In the genomic region with DNA sequence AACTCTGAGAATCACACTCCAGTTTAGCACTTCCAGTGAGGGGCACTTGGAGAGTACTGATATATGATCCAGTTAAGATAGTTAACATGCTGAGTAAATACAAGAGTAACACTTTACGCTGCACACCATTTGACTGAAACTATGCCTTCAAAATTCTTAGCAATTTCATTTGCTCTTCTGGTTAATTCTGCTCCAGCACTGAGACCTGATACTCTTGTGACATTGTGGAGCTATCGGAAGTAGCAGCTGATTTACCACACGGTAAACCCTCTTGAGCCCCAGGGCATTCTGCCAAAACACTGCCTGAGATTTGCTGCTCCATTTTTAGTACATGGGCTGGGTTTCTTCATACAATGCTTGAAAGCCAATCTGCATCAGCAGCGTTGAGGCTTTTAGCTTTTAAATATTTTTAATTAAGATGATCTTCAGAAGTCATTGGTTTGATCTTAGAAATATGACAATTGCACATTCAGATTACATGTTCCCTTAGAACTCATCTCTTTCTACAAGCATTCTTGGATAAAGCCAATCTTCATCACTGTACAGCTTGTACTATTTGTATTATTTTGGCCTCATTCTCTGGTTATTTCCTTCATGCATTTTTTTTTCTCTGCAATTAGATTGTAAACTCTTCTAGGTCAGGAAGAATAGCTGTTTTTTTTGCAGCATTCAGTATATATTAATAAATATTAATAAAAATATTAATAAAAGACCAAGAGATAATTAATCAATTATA, we compare ENCODE assay signal across 1 cellular context.
TF ChIP-seq lines count a peak whose summit lies in the region.

No MANE protein-coding gene starts in this region.

TF ChIP-seq in HEK293, 187 proteins besides CTCF, POLR2A, EP300 and RAD21 (continued from another document and continues in another):
- TF ChIP-seq, protein P1, sequence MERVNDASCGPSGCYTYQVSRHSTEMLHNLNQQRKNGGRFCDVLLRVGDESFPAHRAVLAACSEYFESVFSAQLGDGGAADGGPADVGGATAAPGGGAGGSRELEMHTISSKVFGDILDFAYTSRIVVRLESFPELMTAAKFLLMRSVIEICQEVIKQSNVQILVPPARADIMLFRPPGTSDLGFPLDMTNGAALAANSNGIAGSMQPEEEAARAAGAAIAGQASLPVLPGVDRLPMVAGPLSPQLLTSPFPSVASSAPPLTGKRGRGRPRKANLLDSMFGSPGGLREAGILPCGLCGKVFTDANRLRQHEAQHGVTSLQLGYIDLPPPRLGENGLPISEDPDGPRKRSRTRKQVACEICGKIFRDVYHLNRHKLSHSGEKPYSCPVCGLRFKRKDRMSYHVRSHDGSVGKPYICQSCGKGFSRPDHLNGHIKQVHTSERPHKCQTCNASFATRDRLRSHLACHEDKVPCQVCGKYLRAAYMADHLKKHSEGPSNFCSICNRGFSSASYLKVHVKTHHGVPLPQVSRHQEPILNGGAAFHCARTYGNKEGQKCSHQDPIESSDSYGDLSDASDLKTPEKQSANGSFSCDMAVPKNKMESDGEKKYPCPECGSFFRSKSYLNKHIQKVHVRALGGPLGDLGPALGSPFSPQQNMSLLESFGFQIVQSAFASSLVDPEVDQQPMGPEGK (tag by site-specific recombination; IDR thresholded peaks at IDR 0.05) = no peak; the same call in 1 of the 2 replicates
- TF ChIP-seq ZNF404 (tag by site-specific recombination; IDR thresholded peaks at IDR 0.05) (no peak), ZBTB48 (tag by site-specific recombination; IDR thresholded peaks at IDR 0.05) (no peak), ZNF664 (tag by site-specific recombination; IDR thresholded peaks at IDR 0.05) (no peak), MYNN (tag by site-specific recombination; IDR thresholded peaks at IDR 0.05; ENCODE audit: borderline replicate concordance) (no peak), ZFP41 (tag by site-specific recombination; IDR thresholded peaks at IDR 0.05; ENCODE audit: borderline replicate concordance) (no peak), ZNF350 (tag by site-specific recombination; IDR thresholded peaks at IDR 0.05) (no peak), ZNF10 (tag by site-specific recombination; IDR thresholded peaks at IDR 0.05) (no peak), ZNF707 (tag by site-specific recombination; IDR thresholded peaks at IDR 0.05) (no peak), ZNF202 (tag by site-specific recombination; IDR thresholded peaks at IDR 0.05; ENCODE audit: borderline replicate concordance) (no peak), YY2 (tag by site-specific recombination; IDR thresholded peaks at IDR 0.05) (no peak), ZNF423 (tag by site-specific recombination; IDR thresholded peaks at IDR 0.05) (no peak), ZNF24 (tag by site-specific recombination; IDR thresholded peaks at IDR 0.05) (no peak), ZNF133 (tag by site-specific recombination; IDR thresholded peaks at IDR 0.05) (no peak), ZNF311 (tag by site-specific recombination; IDR thresholded peaks at IDR 0.05; ENCODE audit: borderline replicate concordance) (no peak), KLF9 (tag by site-specific recombination; IDR thresholded peaks at IDR 0.05; ENCODE audit: low read depth) (no peak), ZBTB17 (tag by site-specific recombination; IDR thresholded peaks at IDR 0.05) (peak; percentile 59), ZIC2 (tag by site-specific recombination; IDR thresholded peaks at IDR 0.05) (no peak), ZSCAN23 (tag by site-specific recombination; IDR thresholded peaks at IDR 0.05) (no peak), ZNF560 (tag by site-specific recombination; IDR thresholded peaks at IDR 0.05; ENCODE audit: borderline replicate concordance) (no peak), KLF1 (tag by site-specific recombination; IDR thresholded peaks at IDR 0.05) (no peak), ZNF155 (tag by site-specific recombination; IDR thresholded peaks at IDR 0.05) (no peak), ZNF473 (tag by site-specific recombination; IDR thresholded peaks at IDR 0.05) (no peak), ZNF660 (tag by site-specific recombination; IDR thresholded peaks at IDR 0.05) (0 out of 2 replicates have a peak, but pooled peaks have one; percentile 22), ZNF112 (tag by site-specific recombination; IDR thresholded peaks at IDR 0.05) (no peak), ZNF544 (tag by site-specific recombination; IDR thresholded peaks at IDR 0.05) (no peak), ZBTB20 (tag by site-specific recombination; IDR thresholded peaks at IDR 0.05) (no peak), ZSCAN30 (tag by site-specific recombination; IDR thresholded peaks at IDR 0.05) (no peak), FEZF1 (tag by site-specific recombination; IDR thresholded peaks at IDR 0.05) (peak; percentile 91), ZBTB1 (tag by site-specific recombination; IDR thresholded peaks at IDR 0.05) (no peak), TCF7L2 (IDR thresholded peaks at IDR 0.05; ENCODE audit: borderline replicate concordance, low read depth, low read length) (0 out of 2 replicates have a peak, but pooled peaks have one; percentile 14), ZNF394 (tag by site-specific recombination; IDR thresholded peaks at IDR 0.05; ENCODE audit: borderline replicate concordance) (peak; percentile 53; the same call in 1 of the 2 replicates), ZNF391 (tag by site-specific recombination; IDR thresholded peaks at IDR 0.05; ENCODE audit: borderline replicate concordance, low read depth) (no peak), YY1 (tag by site-specific recombination; IDR thresholded peaks at IDR 0.05) (no peak), ZNF433 (tag by site-specific recombination; IDR thresholded peaks at IDR 0.05; ENCODE audit: low read depth) (no peak), WT1 (tag by site-specific recombination; IDR thresholded peaks at IDR 0.05) (peak; percentile 70), ZNF837 (tag by site-specific recombination; IDR thresholded peaks at IDR 0.05) (no peak)
- TF ChIP-seq, protein P2, sequence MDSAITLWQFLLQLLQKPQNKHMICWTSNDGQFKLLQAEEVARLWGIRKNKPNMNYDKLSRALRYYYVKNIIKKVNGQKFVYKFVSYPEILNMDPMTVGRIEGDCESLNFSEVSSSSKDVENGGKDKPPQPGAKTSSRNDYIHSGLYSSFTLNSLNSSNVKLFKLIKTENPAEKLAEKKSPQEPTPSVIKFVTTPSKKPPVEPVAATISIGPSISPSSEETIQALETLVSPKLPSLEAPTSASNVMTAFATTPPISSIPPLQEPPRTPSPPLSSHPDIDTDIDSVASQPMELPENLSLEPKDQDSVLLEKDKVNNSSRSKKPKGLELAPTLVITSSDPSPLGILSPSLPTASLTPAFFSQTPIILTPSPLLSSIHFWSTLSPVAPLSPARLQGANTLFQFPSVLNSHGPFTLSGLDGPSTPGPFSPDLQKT (IDR thresholded peaks at IDR 0.05; ENCODE audit: borderline replicate concordance, low read depth, low read length) = no peak
- TF ChIP-seq, protein P3, sequence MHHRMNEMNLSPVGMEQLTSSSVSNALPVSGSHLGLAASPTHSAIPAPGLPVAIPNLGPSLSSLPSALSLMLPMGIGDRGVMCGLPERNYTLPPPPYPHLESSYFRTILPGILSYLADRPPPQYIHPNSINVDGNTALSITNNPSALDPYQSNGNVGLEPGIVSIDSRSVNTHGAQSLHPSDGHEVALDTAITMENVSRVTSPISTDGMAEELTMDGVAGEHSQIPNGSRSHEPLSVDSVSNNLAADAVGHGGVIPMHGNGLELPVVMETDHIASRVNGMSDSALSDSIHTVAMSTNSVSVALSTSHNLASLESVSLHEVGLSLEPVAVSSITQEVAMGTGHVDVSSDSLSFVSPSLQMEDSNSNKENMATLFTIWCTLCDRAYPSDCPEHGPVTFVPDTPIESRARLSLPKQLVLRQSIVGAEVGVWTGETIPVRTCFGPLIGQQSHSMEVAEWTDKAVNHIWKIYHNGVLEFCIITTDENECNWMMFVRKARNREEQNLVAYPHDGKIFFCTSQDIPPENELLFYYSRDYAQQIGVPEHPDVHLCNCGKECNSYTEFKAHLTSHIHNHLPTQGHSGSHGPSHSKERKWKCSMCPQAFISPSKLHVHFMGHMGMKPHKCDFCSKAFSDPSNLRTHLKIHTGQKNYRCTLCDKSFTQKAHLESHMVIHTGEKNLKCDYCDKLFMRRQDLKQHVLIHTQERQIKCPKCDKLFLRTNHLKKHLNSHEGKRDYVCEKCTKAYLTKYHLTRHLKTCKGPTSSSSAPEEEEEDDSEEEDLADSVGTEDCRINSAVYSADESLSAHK (tag by site-specific recombination; IDR thresholded peaks at IDR 0.05) = peak; percentile 15; the same call in 1 of the 2 replicates
- TF ChIP-seq, protein P4, sequence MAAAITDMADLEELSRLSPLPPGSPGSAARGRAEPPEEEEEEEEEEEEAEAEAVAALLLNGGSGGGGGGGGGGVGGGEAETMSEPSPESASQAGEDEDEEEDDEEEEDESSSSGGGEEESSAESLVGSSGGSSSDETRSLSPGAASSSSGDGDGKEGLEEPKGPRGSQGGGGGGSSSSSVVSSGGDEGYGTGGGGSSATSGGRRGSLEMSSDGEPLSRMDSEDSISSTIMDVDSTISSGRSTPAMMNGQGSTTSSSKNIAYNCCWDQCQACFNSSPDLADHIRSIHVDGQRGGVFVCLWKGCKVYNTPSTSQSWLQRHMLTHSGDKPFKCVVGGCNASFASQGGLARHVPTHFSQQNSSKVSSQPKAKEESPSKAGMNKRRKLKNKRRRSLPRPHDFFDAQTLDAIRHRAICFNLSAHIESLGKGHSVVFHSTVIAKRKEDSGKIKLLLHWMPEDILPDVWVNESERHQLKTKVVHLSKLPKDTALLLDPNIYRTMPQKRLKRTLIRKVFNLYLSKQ (tag by site-specific recombination; IDR thresholded peaks at IDR 0.05; ENCODE audit: borderline replicate concordance) = no peak
- TF ChIP-seq, protein P5, sequence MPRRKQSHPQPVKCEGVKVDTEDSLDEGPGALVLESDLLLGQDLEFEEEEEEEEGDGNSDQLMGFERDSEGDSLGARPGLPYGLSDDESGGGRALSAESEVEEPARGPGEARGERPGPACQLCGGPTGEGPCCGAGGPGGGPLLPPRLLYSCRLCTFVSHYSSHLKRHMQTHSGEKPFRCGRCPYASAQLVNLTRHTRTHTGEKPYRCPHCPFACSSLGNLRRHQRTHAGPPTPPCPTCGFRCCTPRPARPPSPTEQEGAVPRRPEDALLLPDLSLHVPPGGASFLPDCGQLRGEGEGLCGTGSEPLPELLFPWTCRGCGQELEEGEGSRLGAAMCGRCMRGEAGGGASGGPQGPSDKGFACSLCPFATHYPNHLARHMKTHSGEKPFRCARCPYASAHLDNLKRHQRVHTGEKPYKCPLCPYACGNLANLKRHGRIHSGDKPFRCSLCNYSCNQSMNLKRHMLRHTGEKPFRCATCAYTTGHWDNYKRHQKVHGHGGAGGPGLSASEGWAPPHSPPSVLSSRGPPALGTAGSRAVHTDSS (tag by site-specific recombination; IDR thresholded peaks at IDR 0.05) = no peak
- TF ChIP-seq, protein P6, sequence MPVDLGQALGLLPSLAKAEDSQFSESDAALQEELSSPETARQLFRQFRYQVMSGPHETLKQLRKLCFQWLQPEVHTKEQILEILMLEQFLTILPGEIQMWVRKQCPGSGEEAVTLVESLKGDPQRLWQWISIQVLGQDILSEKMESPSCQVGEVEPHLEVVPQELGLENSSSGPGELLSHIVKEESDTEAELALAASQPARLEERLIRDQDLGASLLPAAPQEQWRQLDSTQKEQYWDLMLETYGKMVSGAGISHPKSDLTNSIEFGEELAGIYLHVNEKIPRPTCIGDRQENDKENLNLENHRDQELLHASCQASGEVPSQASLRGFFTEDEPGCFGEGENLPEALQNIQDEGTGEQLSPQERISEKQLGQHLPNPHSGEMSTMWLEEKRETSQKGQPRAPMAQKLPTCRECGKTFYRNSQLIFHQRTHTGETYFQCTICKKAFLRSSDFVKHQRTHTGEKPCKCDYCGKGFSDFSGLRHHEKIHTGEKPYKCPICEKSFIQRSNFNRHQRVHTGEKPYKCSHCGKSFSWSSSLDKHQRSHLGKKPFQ (tag by site-specific recombination; IDR thresholded peaks at IDR 0.05) = peak; percentile 60
- TF ChIP-seq, protein P7, sequence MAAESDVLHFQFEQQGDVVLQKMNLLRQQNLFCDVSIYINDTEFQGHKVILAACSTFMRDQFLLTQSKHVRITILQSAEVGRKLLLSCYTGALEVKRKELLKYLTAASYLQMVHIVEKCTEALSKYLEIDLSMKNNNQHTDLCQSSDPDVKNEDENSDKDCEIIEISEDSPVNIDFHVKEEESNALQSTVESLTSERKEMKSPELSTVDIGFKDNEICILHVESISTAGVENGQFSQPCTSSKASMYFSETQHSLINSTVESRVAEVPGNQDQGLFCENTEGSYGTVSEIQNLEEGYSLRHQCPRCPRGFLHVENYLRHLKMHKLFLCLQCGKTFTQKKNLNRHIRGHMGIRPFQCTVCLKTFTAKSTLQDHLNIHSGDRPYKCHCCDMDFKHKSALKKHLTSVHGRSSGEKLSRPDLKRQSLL (tag by site-specific recombination; IDR thresholded peaks at IDR 0.05) = peak; percentile 92
- TF ChIP-seq, protein P8, sequence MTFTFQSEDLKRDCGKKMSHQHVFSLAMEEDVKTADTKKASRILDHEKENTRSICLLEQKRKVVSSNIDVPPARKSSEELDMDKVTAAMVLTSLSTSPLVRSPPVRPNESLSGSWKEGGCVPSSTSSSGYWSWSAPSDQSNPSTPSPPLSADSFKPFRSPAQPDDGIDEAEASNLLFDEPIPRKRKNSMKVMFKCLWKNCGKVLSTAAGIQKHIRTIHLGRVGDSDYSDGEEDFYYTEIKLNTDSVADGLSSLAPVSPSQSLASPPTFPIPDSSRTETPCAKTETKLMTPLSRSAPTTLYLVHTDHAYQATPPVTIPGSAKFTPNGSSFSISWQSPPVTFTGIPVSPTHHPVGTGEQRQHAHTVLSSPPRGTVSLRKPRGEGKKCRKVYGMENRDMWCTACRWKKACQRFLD (tag by site-specific recombination; IDR thresholded peaks at IDR 0.05) = no peak
- TF ChIP-seq, protein P9, sequence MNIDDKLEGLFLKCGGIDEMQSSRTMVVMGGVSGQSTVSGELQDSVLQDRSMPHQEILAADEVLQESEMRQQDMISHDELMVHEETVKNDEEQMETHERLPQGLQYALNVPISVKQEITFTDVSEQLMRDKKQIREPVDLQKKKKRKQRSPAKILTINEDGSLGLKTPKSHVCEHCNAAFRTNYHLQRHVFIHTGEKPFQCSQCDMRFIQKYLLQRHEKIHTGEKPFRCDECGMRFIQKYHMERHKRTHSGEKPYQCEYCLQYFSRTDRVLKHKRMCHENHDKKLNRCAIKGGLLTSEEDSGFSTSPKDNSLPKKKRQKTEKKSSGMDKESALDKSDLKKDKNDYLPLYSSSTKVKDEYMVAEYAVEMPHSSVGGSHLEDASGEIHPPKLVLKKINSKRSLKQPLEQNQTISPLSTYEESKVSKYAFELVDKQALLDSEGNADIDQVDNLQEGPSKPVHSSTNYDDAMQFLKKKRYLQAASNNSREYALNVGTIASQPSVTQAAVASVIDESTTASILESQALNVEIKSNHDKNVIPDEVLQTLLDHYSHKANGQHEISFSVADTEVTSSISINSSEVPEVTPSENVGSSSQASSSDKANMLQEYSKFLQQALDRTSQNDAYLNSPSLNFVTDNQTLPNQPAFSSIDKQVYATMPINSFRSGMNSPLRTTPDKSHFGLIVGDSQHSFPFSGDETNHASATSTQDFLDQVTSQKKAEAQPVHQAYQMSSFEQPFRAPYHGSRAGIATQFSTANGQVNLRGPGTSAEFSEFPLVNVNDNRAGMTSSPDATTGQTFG (tag by site-specific recombination; IDR thresholded peaks at IDR 0.05; ENCODE audit: borderline replicate concordance) = no peak
- TF ChIP-seq, protein P10, sequence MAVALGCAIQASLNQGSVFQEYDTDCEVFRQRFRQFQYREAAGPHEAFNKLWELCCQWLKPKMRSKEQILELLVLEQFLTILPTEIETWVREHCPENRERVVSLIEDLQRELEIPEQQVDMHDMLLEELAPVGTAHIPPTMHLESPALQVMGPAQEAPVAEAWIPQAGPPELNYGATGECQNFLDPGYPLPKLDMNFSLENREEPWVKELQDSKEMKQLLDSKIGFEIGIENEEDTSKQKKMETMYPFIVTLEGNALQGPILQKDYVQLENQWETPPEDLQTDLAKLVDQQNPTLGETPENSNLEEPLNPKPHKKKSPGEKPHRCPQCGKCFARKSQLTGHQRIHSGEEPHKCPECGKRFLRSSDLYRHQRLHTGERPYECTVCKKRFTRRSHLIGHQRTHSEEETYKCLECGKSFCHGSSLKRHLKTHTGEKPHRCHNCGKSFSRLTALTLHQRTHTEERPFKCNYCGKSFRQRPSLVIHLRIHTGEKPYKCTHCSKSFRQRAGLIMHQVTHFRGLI (tag by site-specific recombination; IDR thresholded peaks at IDR 0.05) = no peak
